In the genomic region with DNA sequence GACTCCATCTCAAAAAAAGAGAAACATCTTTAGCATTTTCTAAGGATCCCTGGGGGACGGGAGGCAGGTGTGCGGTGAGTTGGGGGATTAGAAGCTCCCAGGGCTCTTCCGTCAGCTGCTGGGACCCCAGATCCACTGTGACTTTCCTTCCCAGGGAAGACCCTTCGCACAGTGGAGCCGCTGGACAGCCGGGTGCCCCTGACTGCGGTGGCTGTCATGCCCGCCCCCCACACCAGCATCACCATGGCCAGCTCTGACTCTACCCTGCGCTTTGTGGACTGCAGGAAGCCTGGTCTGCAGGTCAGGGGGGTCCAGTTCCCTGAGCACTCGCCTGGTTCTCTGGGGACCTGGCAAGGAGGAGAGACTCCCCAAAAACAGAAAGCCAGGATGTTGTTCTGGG, we compare ENCODE assay signal across 15 cellular contexts. TPM values are rescaled to one million over a fixed set of nuclear protein-coding genes. Genes with fewer than 3 reads are reported as not detected.
"Had no signal": no experiment of that assay in that cellular context is flagged by ENCODE, and none has a peak within 500 bp of the region (broad histone marks: within the 10 kb centered on the region; RNA-seq: fewer than 3 reads in every experiment).

No MANE protein-coding gene starts in this region.

- H3K4me3 ChIP-seq: gastroesophageal sphincter, left lung, skin epidermis, stomach, thoracic aorta, upper lobe of right lung had no signal

- H3K27ac ChIP-seq: brain microvascular endothelial cell, thoracic aorta had no signal

- H3K9me3 ChIP-seq: gastroesophageal sphincter, left lung, stomach, thoracic aorta, upper lobe of right lung had no signal

- DNase-seq: activated naive CD8-positive, alpha-beta T cell treated with anti-CD3 and anti-CD28 coated beads for 36 hours; anterior cingulate cortex; brain microvascular endothelial cell; cerebellar nuclear complex; dermis blood vessel endothelial cell; left lung; naive thymus-derived CD8-positive, alpha-beta T cell; nucleus accumbens; stomach; T-helper 2 cell; upper lobe of right lung had no signal

- ATAC-seq: gastroesophageal sphincter; naive thymus-derived CD8-positive, alpha-beta T cell had no signal

- H3K27me3 ChIP-seq: brain microvascular endothelial cell, gastroesophageal sphincter, left lung, stomach, upper lobe of right lung had no signal

RNA-seq across cellular contexts. Expression of gene TLCD2, which starts 25.2 kb away (rescaled TPM):
- total RNA-seq: naive thymus-derived CD8-positive, alpha-beta T cell had no signal

RNA-seq across cellular contexts. Expression of gene SERPINF1, which starts 26.4 kb away (rescaled TPM):
- total RNA-seq: activated T-helper 1 cell treated with anti-CD3 and anti-CD28 coated beads, Interleukin-12 subunit alpha, Interleukin-12 subunit beta, Interleukin-2, Interleukin-4 antibody, amounts not matched to agents 30 ng/mL and 10 ng/mL and 1 ng/mL, durations not matched to agents 14 hours and 24 hours and 36 hours; dermis blood vessel endothelial cell had no signal
